In genomic region chr12:10191865-10192264, GRCh38 we compare ENCODE assay signal across 19 cellular contexts. TPM values are rescaled to one million over a fixed set of nuclear protein-coding genes. Genes with fewer than 3 reads are reported as not detected.
DNase-seq lines count a peak whose midpoint lies in the region; ATAC-seq, FAIRE-seq and TF ChIP-seq lines count a peak whose summit lies in the region.
"Had no signal": no experiment of that assay in that cellular context is flagged by ENCODE, and none has a peak within 500 bp of the region (broad histone marks: within the 10 kb centered on the region; RNA-seq: fewer than 3 reads in every experiment).

No MANE protein-coding gene starts in this region.

- H4K20me1 ChIP-seq in H1 (replicated peaks in 1 of 2; ENCODE audit: control insufficient read depth in 1 of 2, insufficient read depth in 2 of 2, low read length in 2 of 2), result no peaks in the 10 kb centered on the region

- no peak overlapping the region for H3K4ac ChIP-seq in H1 (replicated peaks; ENCODE audit: insufficient read length, low read depth, low read length)
- H3K4ac ChIP-seq in mesendoderm (ENCODE audit: low read depth, low read length), result no peak overlapping the region

- TF ChIP-seq CTCF in Panc1 (IDR thresholded peaks at IDR 0.05) (no peak), H1 (IDR thresholded peaks at IDR 0.05; ENCODE audit: control extremely low read depth in 1 of 3, insufficient read depth in 1 of 3, low read depth in 1 of 3, low read length in 3 of 3) (no peak)

- no peaks in the 10 kb centered on the region for H3K36me3 ChIP-seq in Panc1 (ENCODE audit: control insufficient read depth, insufficient read depth, low read length)
- no peaks in the 10 kb centered on the region for H3K36me3 ChIP-seq in H1 (ENCODE audit: control insufficient read depth in 2 of 4, insufficient read depth in 4 of 4, low read length in 3 of 4)
- no peaks in the 10 kb centered on the region for H3K36me3 ChIP-seq in mesendoderm (ENCODE audit: control insufficient read depth, insufficient read depth, low read length)
- H3K36me3 ChIP-seq: esophagus squamous epithelium had no signal

- H2BK20ac ChIP-seq in H1 (ENCODE audit: low read length), result no peak overlapping the region

- H3K14ac ChIP-seq in H1 (ENCODE audit: insufficient read length), result no peak overlapping the region

- no peak overlapping the region for H2BK120ac ChIP-seq in H1 (replicated peaks; ENCODE audit: low read depth, low read length)
- H2BK120ac ChIP-seq in mesendoderm (ENCODE audit: low read depth, low read length), result no peak overlapping the region

- H4K91ac ChIP-seq in H1 (replicated peaks; ENCODE audit: insufficient read length, low read length), result no peak overlapping the region

- H3K9ac ChIP-seq in H1 (replicated peaks in 1 of 4; ENCODE audit: extremely low read depth in 1 of 4, low read depth in 3 of 4, low read length in 3 of 4), result no peak overlapping the region
- H3K9ac ChIP-seq in mesendoderm (ENCODE audit: low read length), result no peak overlapping the region

- H3K23ac ChIP-seq in H1 (ENCODE audit: insufficient read length), result no peak overlapping the region
- no peak overlapping the region for H3K23ac ChIP-seq in mesendoderm (ENCODE audit: low read length)

- no peak overlapping the region for H2AK5ac ChIP-seq in H1 (ENCODE audit: low read depth, low read length)
- H2AK5ac ChIP-seq in mesendoderm (ENCODE audit: low read length), result no peak overlapping the region

- H3K27ac ChIP-seq in Panc1 (ENCODE audit: low read length) (peak overlapping the region; percentile 57; the same call in 1 of the 2 replicates), H1 (ENCODE audit: low read depth, low read length) (no peak overlapping the region), mesendoderm (ENCODE audit: low read depth, low read length) (peak overlapping the region; percentile 27)

- H2AFZ ChIP-seq in H1 (ENCODE audit: low read length), result no peak overlapping the region

- H3K79me1 ChIP-seq in H1 (ENCODE audit: low read depth, low read length) (no peaks in the 10 kb centered on the region), mesendoderm (ENCODE audit: low read length) (no peaks in the 10 kb centered on the region)

- no peaks in the 10 kb centered on the region for H3K9me3 ChIP-seq in Panc1 (ENCODE audit: control insufficient read depth, insufficient read depth, low read depth, low read length)
- H3K9me3 ChIP-seq in H1 (ENCODE audit: insufficient read depth in 2 of 2, low read depth in 1 of 2, low read length in 1 of 2), result no peaks in the 10 kb centered on the region
- H3K9me3 ChIP-seq: esophagus squamous epithelium had no signal

- CTCF ChIA-PET in Panc1 (lab: Charles Lee) (no interaction called here), H1 (lab: Charles Lee; ENCODE audit: partially characterized antibody) (interaction anchor here (0.6 to 3.0 kb wide), 11 partner anchors 8 to 160 kb away, joined by 3 to 36 read pairs (median 3); no protein-coding TSS in a partner anchor)

- H4K8ac ChIP-seq in H1 (ENCODE audit: extremely low read depth, insufficient read depth, low read length) (no peak overlapping the region), mesendoderm (ENCODE audit: low read depth, low read length) (no peak overlapping the region)

- TF ChIP-seq POLR2A in H1 (IDR thresholded peaks at IDR 0.05; ENCODE audit: control extremely low read depth in 1 of 2, low read depth in 2 of 2, low read length in 2 of 2), result no peak

- DNase-seq in Daoy (ENCODE audit: low read depth) (peak; percentile 25), Panc1 (ENCODE audit: low read depth, low spot score) (no peak), H1 (ENCODE audit: low read depth in 1 of 2, low spot score in 2 of 2) (no peak), mesendoderm (peak; percentile 83), globus pallidus (ENCODE audit: low spot score) (no peak), NOMO-1 treated with dmso at 0.1 percent for 144 hours (lab: John Stamatoyannopoulos, UW; ENCODE audit: unreplicated experiment) (no peak), HK-2 (ENCODE audit: unreplicated experiment) (no peak), NCI-H524 (lab: John Stamatoyannopoulos, UW) (no peak)
- DNase-seq: activated CD8-positive, alpha-beta T cell treated with anti-CD3 and anti-CD28 coated beads for 36 hours; activated effector memory CD4-positive, alpha-beta T cell treated with anti-CD3 and anti-CD28 coated beads, Interleukin-2, amount 50 U/mL, for 16 hours; C1 segment of cervical spinal cord; esophagus squamous epithelium; MM.1S; NCI-H226; right cardiac atrium; stimulated activated naive CD8-positive, alpha-beta T cell treated with anti-CD3 and anti-CD28 coated beads, Interleukin-15, amount 100 ng/mL, for 72 hours had no signal

- no peak overlapping the region for H3K18ac ChIP-seq in H1 (ENCODE audit: extremely low read depth, low read length)
- H3K18ac ChIP-seq in mesendoderm (ENCODE audit: low read length), result no peak overlapping the region

- no peak overlapping the region for H2BK5ac ChIP-seq in H1 (ENCODE audit: low read depth, low read length)
- H2BK5ac ChIP-seq in mesendoderm (ENCODE audit: low read length), result no peak overlapping the region

- no peaks in the 10 kb centered on the region for H3K79me2 ChIP-seq in H1 (ENCODE audit: control insufficient read depth in 1 of 2, insufficient read depth in 2 of 2, low read length in 2 of 2)
- no peaks in the 10 kb centered on the region for H3K79me2 ChIP-seq in mesendoderm (ENCODE audit: control insufficient read depth, insufficient read depth, low read length)

- no peak for TF ChIP-seq RAD21 in H1 (IDR thresholded peaks at IDR 0.05 in 1 of 2, conservative IDR thresholded peaks at IDR 0.05 in 1 of 2; ENCODE audit: low read depth in 2 of 2, low read length in 2 of 2)

- BruUV-seq in Panc1 (replicated peaks; lab: Mats Ljungman, UMichigan), result no TSS peak

- H3K27me3 ChIP-seq in Panc1 (ENCODE audit: control insufficient read depth, insufficient read depth, low read length) (no peaks in the 10 kb centered on the region), H1 (replicated peaks in 1 of 4; ENCODE audit: control insufficient read depth in 3 of 4, extremely low read depth in 1 of 4, insufficient read depth in 3 of 4, low read length in 3 of 4) (no peaks in the 10 kb centered on the region), mesendoderm (ENCODE audit: insufficient read depth, low read length, poor library complexity) (no peaks in the 10 kb centered on the region)

- H3K23me2 ChIP-seq in H1 (ENCODE audit: low read depth, low read length), result no peaks in the 10 kb centered on the region

- H3K4me1 ChIP-seq in Panc1 (ENCODE audit: control insufficient read depth, insufficient read depth, low read length), result peaks cover 12% of the 10 kb centered on the region
- H3K4me1 ChIP-seq in H1 (replicated peaks in 1 of 4; ENCODE audit: control insufficient read depth in 3 of 4, insufficient read depth in 4 of 4, low read length in 3 of 4), result 0 out of 7 replicates have a peak, but pooled peaks cover 0 to 2% (median 0%) of the 10 kb centered on the region in 4 experiments
- peaks cover 2% of the 10 kb centered on the region for H3K4me1 ChIP-seq in mesendoderm (ENCODE audit: control insufficient read depth, low read depth, low read length)

- POLR2A ChIA-PET in Panc1 (lab: Charles Lee) (no interaction called here), H1 (lab: Charles Lee; ENCODE audit: partially characterized antibody) (interaction anchor here (1.9 kb wide), 1 partner anchor 39 kb away, joined by 6 read pairs; no protein-coding TSS in a partner anchor)

- no peak for FAIRE-seq in H1 (lab: Jason Lieb, UNC)
- FAIRE-seq: G401.6, islet of Langerhans had no signal

- no peak overlapping the region for H2BK12ac ChIP-seq in H1 (ENCODE audit: low read depth, low read length)

- in situ Hi-C loops in Panc1 (cut with HindIII; ENCODE audit: low pct_unique_long_range_greater_than_20kb, low sequenced_read_pairs), result no loop called here

- H2BK15ac ChIP-seq in H1 (ENCODE audit: low read length) (no peak overlapping the region), mesendoderm (replicated peaks; ENCODE audit: low read depth) (no peak overlapping the region)

- no peak for TF ChIP-seq EP300 in H1 (IDR thresholded peaks at IDR 0.05; ENCODE audit: borderline replicate concordance in 1 of 2, low read depth in 2 of 2, low read length in 2 of 2)

- H4K5ac ChIP-seq in H1 (ENCODE audit: insufficient read length, low read depth, low read length) (no peak overlapping the region), mesendoderm (ENCODE audit: low read length) (no peak overlapping the region)

- H3K56ac ChIP-seq in H1 (replicated peaks; ENCODE audit: insufficient read length, low read depth, low read length) (no peak overlapping the region), mesendoderm (ENCODE audit: low read length) (no peak overlapping the region)

- intact Hi-C loops in Panc1 (cut with micrococcal nuclease; ENCODE audit: unreplicated experiment), result no loop called here

- H3K4me3 ChIP-seq in Panc1 (ENCODE audit: low read depth in 2 of 2, low read length in 2 of 2) (no peak overlapping the region), H1 (ENCODE audit: extremely low read depth in 1 of 4, insufficient read depth in 2 of 4, low read depth in 3 of 4, low read length in 4 of 4) (no peak overlapping the region), mesendoderm (ENCODE audit: low read length) (no peak overlapping the region)
- H3K4me3 ChIP-seq: esophagus squamous epithelium had no signal

- ATAC-seq in Panc1, result peak; percentile 75
- ATAC-seq: activated CD8-positive, alpha-beta T cell treated with anti-CD3 and anti-CD28 coated beads for 36 hours; stimulated activated naive CD8-positive, alpha-beta T cell treated with anti-CD3 and anti-CD28 coated beads, Interleukin-15, amount 100 ng/mL, for 72 hours had no signal

- WGBS in H1 (ENCODE audit: extremely low coverage in 1 of 2, insufficient coverage in 1 of 2, insufficient read length in 1 of 2, insufficient replicate concordance in 2 of 2, low coverage in 1 of 2, low lambda C conversion rate in 2 of 2, missing lambda C conversion rate in 1 of 2), 2 experiments, result 29% methylated on average over 2 of the region's 2 CpGs; no CpG with 5 or more reads in 1 of the 2 experiments
- WGBS in mesendoderm (ENCODE audit: extremely low coverage, insufficient coverage, low lambda C conversion rate), result no CpG with 5 or more reads among the region's 2 CpGs

- H3K4me2 ChIP-seq in H1 (ENCODE audit: insufficient read depth in 1 of 2, low read depth in 2 of 2, low read length in 2 of 2) (no peak overlapping the region), mesendoderm (ENCODE audit: low read length) (no peak overlapping the region)

RNA-seq across cellular contexts. Expression of gene TMEM52B, which starts 13.0 kb away (rescaled TPM):
- 0.57 and 1.8 TPM in 2 replicates for total RNA-seq in Daoy (2014; rRNA removed; shearing (Covaris generic))
- total RNA-seq in Panc1 (2021; ENCODE audit: unreplicated experiment), result not detected
- not detected for polyA plus RNA-seq in Panc1 (2012; ENCODE audit: insufficient read length)
- not detected in 2 replicates for total RNA-seq in H1 (2021; fragmentation: NEBNext Ultra II Directional; extraction: Animal tissue kit (Norgen Biotek cat#: 25700))
- polyA plus RNA-seq in H1 (2011; rRNA removed), result not detected in 2 replicates
- not detected for polyA plus RNA-seq in H1 (2011; cell fraction: cytosol; rRNA removed)
- not detected for polyA plus RNA-seq in H1 (2011; cell fraction: nucleus; rRNA removed)
- not detected in 4 replicates for polyA plus RNA-seq in H1 (2012, experiment 1 of 2)
- polyA plus RNA-seq in H1 (2012, experiment 2 of 2), result not detected
- not detected for polyA plus RNA-seq in H1 (2013, experiment 1 of 2)
- not detected for polyA plus RNA-seq in H1 (2013, experiment 2 of 2)
- not detected in 2 replicates for polyA minus RNA-seq in H1 (2011; rRNA and poly(A)+ RNA removed)
- not detected for polyA minus RNA-seq in H1 (2011; cell fraction: cytosol; rRNA and poly(A)+ RNA removed)
- not detected for polyA minus RNA-seq in H1 (2011; cell fraction: nucleus; rRNA and poly(A)+ RNA removed)
- 0.79 TPM for polyA plus RNA-seq in mesendoderm (2013, experiment 1 of 2)
- polyA plus RNA-seq in mesendoderm (2013, experiment 2 of 2), result 0.57 TPM
- total RNA-seq: activated CD8-positive, alpha-beta T cell treated with anti-CD3 and anti-CD28 coated beads for 36 hours; esophagus squamous epithelium; right cardiac atrium; T-helper 2 cell treated with Interferon-gamma antibody and Interleukin-4, amounts not matched to agents 100 ng/mL and 5 ng/mL, for 36 hours had no signal

RNA-seq across cellular contexts. Expression of gene OLR1, which starts 19.9 kb away (rescaled TPM):
- total RNA-seq in Daoy (2014; rRNA removed; shearing (Covaris generic)), result 0.06 TPM in 1 of 2 replicates, not detected in the other
- total RNA-seq in Panc1 (2021; ENCODE audit: unreplicated experiment), result 0.74 TPM
- polyA plus RNA-seq in Panc1 (2012; ENCODE audit: insufficient read length), result 0.42 TPM
- not detected in 2 replicates for total RNA-seq in H1 (2021; fragmentation: NEBNext Ultra II Directional; extraction: Animal tissue kit (Norgen Biotek cat#: 25700))
- not detected in 2 replicates for polyA plus RNA-seq in H1 (2011; rRNA removed)
- polyA plus RNA-seq in H1 (2011; cell fraction: cytosol; rRNA removed), result not detected
- polyA plus RNA-seq in H1 (2011; cell fraction: nucleus; rRNA removed), result not detected
- polyA plus RNA-seq in H1 (2012, experiment 1 of 2), result not detected in 4 replicates
- not detected for polyA plus RNA-seq in H1 (2012, experiment 2 of 2)
- not detected for polyA plus RNA-seq in H1 (2013, experiment 1 of 2)
- not detected for polyA plus RNA-seq in H1 (2013, experiment 2 of 2)
- not detected in 2 replicates for polyA minus RNA-seq in H1 (2011; rRNA and poly(A)+ RNA removed)
- 0.88 TPM for polyA minus RNA-seq in H1 (2011; cell fraction: cytosol; rRNA and poly(A)+ RNA removed)
- polyA minus RNA-seq in H1 (2011; cell fraction: nucleus; rRNA and poly(A)+ RNA removed), result 0.80 TPM
- 0.90 TPM for polyA plus RNA-seq in mesendoderm (2013, experiment 1 of 2)
- 0.87 TPM for polyA plus RNA-seq in mesendoderm (2013, experiment 2 of 2)
- total RNA-seq: activated CD8-positive, alpha-beta T cell treated with anti-CD3 and anti-CD28 coated beads for 36 hours; T-helper 2 cell treated with Interferon-gamma antibody and Interleukin-4, amounts not matched to agents 100 ng/mL and 5 ng/mL, for 36 hours had no signal

RNA-seq across cellular contexts. Expression of gene GABARAPL1, which starts 20.8 kb away (rescaled TPM):
- 14.5 and 19.5 TPM in 2 replicates for total RNA-seq in Daoy (2014; rRNA removed; shearing (Covaris generic))
- total RNA-seq in Panc1 (2021; ENCODE audit: unreplicated experiment), result 24.1 TPM
- polyA plus RNA-seq in Panc1 (2012; ENCODE audit: insufficient read length), result 30.0 TPM
- 80.9 and 87.9 TPM in 2 replicates for total RNA-seq in H1 (2021; fragmentation: NEBNext Ultra II Directional; extraction: Animal tissue kit (Norgen Biotek cat#: 25700))
- polyA plus RNA-seq in H1 (2011; rRNA removed), result 35.9 and 56.1 TPM in 2 replicates
- polyA plus RNA-seq in H1 (2011; cell fraction: cytosol; rRNA removed), result 72.5 TPM
- polyA plus RNA-seq in H1 (2011; cell fraction: nucleus; rRNA removed), result 30.2 TPM
- 77.9 to 103 TPM (median 89.7 TPM) in 4 replicates for polyA plus RNA-seq in H1 (2012, experiment 1 of 2)
- polyA plus RNA-seq in H1 (2012, experiment 2 of 2), result 34.4 TPM
- polyA plus RNA-seq in H1 (2013, experiment 1 of 2), result 39.6 TPM
- polyA plus RNA-seq in H1 (2013, experiment 2 of 2), result 41.7 TPM
- polyA minus RNA-seq in H1 (2011; rRNA and poly(A)+ RNA removed), result 57.8 and 71.4 TPM in 2 replicates
- polyA minus RNA-seq in H1 (2011; cell fraction: cytosol; rRNA and poly(A)+ RNA removed), result 26.6 TPM
- 35.1 TPM for polyA minus RNA-seq in H1 (2011; cell fraction: nucleus; rRNA and poly(A)+ RNA removed)
- 45.0 TPM for polyA plus RNA-seq in mesendoderm (2013, experiment 1 of 2)
- polyA plus RNA-seq in mesendoderm (2013, experiment 2 of 2), result 45.2 TPM

Comparison
In these comparisons a context has a peak if more than half of its experiments do, and no peak if none do; other contexts are left out.
1. DNase-seq: peak in Daoy (single experiment) and mesendoderm (single experiment); none in Panc1 (single experiment), H1 (0 of 2), globus pallidus (single experiment), NOMO-1 treated with dmso at 0.1 percent for 144 hours (single experiment), HK-2 (single experiment) and NCI-H524 (0 of 2).